In the genomic region with DNA sequence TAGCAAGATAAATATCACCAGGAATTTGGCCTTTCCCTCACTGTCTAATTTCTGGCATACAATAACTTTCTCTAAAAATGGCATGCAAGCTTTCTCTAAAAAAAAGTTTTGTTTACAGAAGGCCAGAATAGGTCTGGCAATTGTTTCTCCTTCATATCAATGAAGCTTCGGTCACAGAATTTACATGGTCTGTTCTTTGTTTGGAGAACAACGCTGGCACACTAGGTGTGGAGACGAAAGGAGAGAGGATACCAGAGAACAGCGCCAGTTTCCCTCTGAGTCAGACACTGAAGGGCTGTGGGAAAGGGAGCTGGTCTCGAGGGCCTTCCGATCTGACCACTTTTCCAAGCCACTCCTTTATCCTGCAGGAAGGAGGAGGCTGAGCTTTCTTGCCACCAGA, we compare ENCODE assay signal across 11 cellular contexts.
DNase-seq lines count a peak whose midpoint lies in the region; ATAC-seq and TF ChIP-seq lines count a peak whose summit lies in the region.
"Had no signal": no experiment of that assay in that cellular context is flagged by ENCODE, and none has a peak within 500 bp of the region (broad histone marks: within the 10 kb centered on the region; RNA-seq: fewer than 3 reads in every experiment).

No MANE protein-coding gene starts in this region.

- no peaks in the 10 kb centered on the region for H3K27me3 Mint-ChIP-seq in Calu3 (ENCODE audit: unreplicated experiment)

- peak overlapping the region; percentile 44 for H2AFZ ChIP-seq in parathyroid adenoma

- peak overlapping the region; percentile 31 for H3K4me3 Mint-ChIP-seq in Calu3 (ENCODE audit: low read depth, unreplicated experiment)

- BruUV-seq in Calu3 (replicated peaks; lab: Mats Ljungman, UMichigan): no TSS peak

- no peaks in the 10 kb centered on the region for H3K36me3 ChIP-seq in parathyroid adenoma (ENCODE audit: control insufficient read depth, insufficient read depth, low read length)

- in situ Hi-C loops in GM13977 (cut with MboI; ENCODE audit: low pct_unique_long_range_greater_than_20kb, low sequenced_read_pairs, unreplicated experiment): no loop called here

- peak overlapping the region; percentile 72 for H3K27ac Mint-ChIP-seq in Calu3 (ENCODE audit: unreplicated experiment)

- no peaks in the 10 kb centered on the region for H3K9me3 ChIP-seq in parathyroid adenoma (ENCODE audit: control insufficient read depth, low read length)

- no peaks in the 10 kb centered on the region for H3K79me2 ChIP-seq in parathyroid adenoma

- peaks cover 45% of the 10 kb centered on the region for H3K4me1 ChIP-seq in parathyroid adenoma

- TF ChIP-seq CTCF in Calu3 (IDR thresholded peaks at IDR 0.05; ENCODE audit: unreplicated experiment) (no peak), fibroblast of villous mesenchyme (IDR thresholded peaks at IDR 0.05; ENCODE audit: insufficient read depth, low read depth, low read length) (no peak), parathyroid adenoma (IDR thresholded peaks at IDR 0.05) (no peak), GM13977 (IDR thresholded peaks at IDR 0.05; ENCODE audit: extremely low read depth, insufficient read depth, missing control alignments) (no peak)

- CTCF ChIA-PET in Calu3 (lab: Charles Lee): interaction anchor here (0.5 to 1.3 kb wide), 6 partner anchors 13 to 700 kb away, joined by 3 read pairs; partner anchors contain the start of genes ITGA1 and PELO

- H3K27ac ChIP-seq in parathyroid adenoma: peak overlapping the region; percentile 96

- no peak for ATAC-seq in HG02852 (IDR thresholded peaks at IDR 0.05; ENCODE audit: unreplicated experiment)

- DNase-seq in Calu3 (peak; percentile 37), SW 1271 (lab: John Stamatoyannopoulos, UW) (peak; percentile 65 to 76), fibroblast of villous mesenchyme (ENCODE audit: low read depth) (peak; percentile 76), middle frontal gyrus (ENCODE audit: extremely low spot score, low spot score) (no peak), GM13977 (ENCODE audit: low spot score) (no peak), GF-D8 (lab: John Stamatoyannopoulos, UW) (no peak)
- DNase-seq: activated CD4-positive, CD25-positive, alpha-beta regulatory T cell; effector CD4-positive, alpha-beta T cell; retina had no signal

- peaks cover 4% of the 10 kb centered on the region for H3K9me3 Mint-ChIP-seq in Calu3 (ENCODE audit: low read depth, unreplicated experiment)

- no peak overlapping the region for H3K4me3 ChIP-seq in fibroblast of villous mesenchyme (ENCODE audit: low read depth, low read length)
- no peak overlapping the region for H3K4me3 ChIP-seq in parathyroid adenoma (ENCODE audit: low read depth, low read length)

- H3K36me3 Mint-ChIP-seq in Calu3 (ENCODE audit: insufficient read depth, unreplicated experiment): no peaks in the 10 kb centered on the region

- H3K9ac ChIP-seq in parathyroid adenoma: no peak overlapping the region

- H3K4me2 ChIP-seq in parathyroid adenoma (ENCODE audit: low read length): no peak overlapping the region

- peaks cover 30% of the 10 kb centered on the region for H3K4me1 Mint-ChIP-seq in Calu3 (ENCODE audit: low read depth, unreplicated experiment)

- H3K27me3 ChIP-seq in parathyroid adenoma (ENCODE audit: control insufficient read depth, insufficient read depth, low read length): no peaks in the 10 kb centered on the region

- intact Hi-C loops in Calu3 (cut with micrococcal nuclease; ENCODE audit: unreplicated experiment): no loop called here

Comparison
In these comparisons a context has a peak if more than half of its experiments do, and no peak if none do; other contexts are left out.
1. DNase-seq: peak in Calu3 (single experiment), SW 1271 (2 of 2) and fibroblast of villous mesenchyme (single experiment); none in middle frontal gyrus (single experiment), GM13977 (single experiment) and GF-D8 (single experiment).